ENCODE assay signal across 8 cellular contexts in the genomic region with DNA sequence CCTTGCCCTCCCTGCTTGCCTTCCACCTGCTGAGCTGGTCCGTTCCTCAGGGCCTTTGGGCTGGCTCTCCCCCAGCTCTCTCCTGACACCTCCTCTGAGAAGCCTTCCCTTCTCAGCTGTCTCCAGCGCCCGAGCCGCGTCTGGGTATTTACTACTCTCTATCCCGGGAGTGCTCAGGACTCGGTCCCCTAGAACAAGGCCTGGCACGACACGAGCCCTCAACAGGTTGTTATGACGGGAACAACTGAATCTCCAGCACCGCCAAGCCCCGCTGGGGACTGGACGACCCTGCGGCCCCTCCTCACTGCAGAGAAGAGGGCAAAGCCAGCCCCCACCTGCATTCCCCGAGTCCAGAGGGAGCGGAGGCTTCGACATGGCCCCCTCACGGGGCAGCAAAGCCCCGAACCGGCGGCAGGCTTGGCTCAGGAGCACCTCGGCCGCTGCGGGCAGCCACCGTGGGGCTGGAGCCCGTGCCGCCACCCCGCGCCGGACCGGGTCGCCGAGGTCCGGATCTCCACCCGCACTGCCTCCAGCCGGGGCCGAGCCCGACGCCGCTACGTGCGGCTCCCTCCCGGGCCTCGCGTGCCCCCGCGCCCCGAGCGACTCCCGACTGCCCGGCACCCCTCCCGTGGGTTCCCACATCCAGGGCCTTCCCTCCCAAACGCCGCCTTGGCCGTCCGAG. TPM values are rescaled to one million over a fixed set of nuclear protein-coding genes. Genes with fewer than 3 reads are reported as not detected.
DNase-seq lines count a peak whose midpoint lies in the region; ATAC-seq and TF ChIP-seq lines count a peak whose summit lies in the region.

No MANE protein-coding gene starts in this region.

- POLR2A ChIA-PET in activated CD8-positive, alpha-beta T cell treated with anti-CD3 and anti-CD28 coated beads for 36 hours (lab: Charles Lee): interaction anchor here (0.6 to 5.5 kb wide), 8 partner anchors 8 to 522 kb away, joined by 3 to 32 read pairs (median 5); partner anchors contain the start of genes MCM2 and SEC61A1

- H3K4me1 Mint-ChIP-seq in activated CD8-positive, alpha-beta T cell treated with anti-CD3 and anti-CD28 coated beads for 36 hours (ENCODE audit: low read depth): peaks cover 25% of the 10 kb centered on the region

- CTCF ChIA-PET in activated CD8-positive, alpha-beta T cell treated with anti-CD3 and anti-CD28 coated beads for 36 hours (lab: Charles Lee): interaction anchor here (0.9 to 8.8 kb wide), 2 partner anchors 15 to 42 kb away, joined by 3 to 86 read pairs; no protein-coding TSS in a partner anchor

- no peaks in the 10 kb centered on the region for H3K27me3 Mint-ChIP-seq in activated CD8-positive, alpha-beta T cell treated with anti-CD3 and anti-CD28 coated beads for 36 hours

- ATAC-seq in HG03066 (IDR thresholded peaks at IDR 0.05; ENCODE audit: low read depth, unreplicated experiment) (peak; percentile 1), omental fat pad (ENCODE audit: low FRiP score) (peak; percentile 12), GM18870 (IDR thresholded peaks at IDR 0.05; ENCODE audit: unreplicated experiment) (no peak), GM18519 (IDR thresholded peaks at IDR 0.05; ENCODE audit: low FRiP score, unreplicated experiment) (no peak)
- ATAC-seq in activated CD8-positive, alpha-beta T cell treated with anti-CD3 and anti-CD28 coated beads for 36 hours: no peak

- H3K4me3 ChIP-seq in fibroblast of the aortic adventitia (ENCODE audit: low read depth, low read length): peak overlapping the region; percentile 88

- intact Hi-C loops in activated CD8-positive, alpha-beta T cell treated with anti-CD3 and anti-CD28 coated beads for 36 hours (cut with micrococcal nuclease): no loop called here

- H3K9me3 Mint-ChIP-seq in activated CD8-positive, alpha-beta T cell treated with anti-CD3 and anti-CD28 coated beads for 36 hours: no peaks in the 10 kb centered on the region

- peak overlapping the region; percentile 83 for H3K4me3 Mint-ChIP-seq in activated CD8-positive, alpha-beta T cell treated with anti-CD3 and anti-CD28 coated beads for 36 hours

- TF ChIP-seq CTCF in activated CD8-positive, alpha-beta T cell treated with anti-CD3 and anti-CD28 coated beads for 36 hours (IDR thresholded peaks at IDR 0.05): no peak
- TF ChIP-seq CTCF in fibroblast of the aortic adventitia (IDR thresholded peaks at IDR 0.05; ENCODE audit: insufficient read depth, low read length) (no peak), omental fat pad (IDR thresholded peaks at IDR 0.05) (no peak)

- DNase-seq in NCI-H82 (lab: John Stamatoyannopoulos, UW) (peak; percentile 57), NCI-H82 treated with DMSO at 0.1 percent for 48 hours (lab: John Stamatoyannopoulos, UW; ENCODE audit: unreplicated experiment) (no peak), fibroblast of the aortic adventitia (ENCODE audit: low read depth) (no peak), omental fat pad (ENCODE audit: low spot score) (no peak)
- peak; percentile 43 for DNase-seq in activated CD8-positive, alpha-beta T cell treated with anti-CD3 and anti-CD28 coated beads for 36 hours

- H3K27ac Mint-ChIP-seq in activated CD8-positive, alpha-beta T cell treated with anti-CD3 and anti-CD28 coated beads for 36 hours: peak overlapping the region; percentile 68

- peaks cover 2% of the 10 kb centered on the region for H3K36me3 Mint-ChIP-seq in activated CD8-positive, alpha-beta T cell treated with anti-CD3 and anti-CD28 coated beads for 36 hours (ENCODE audit: low read depth)

RNA-seq across cellular contexts. Expression of gene TPRA1, which starts 0.8 kb away (rescaled TPM):
- total RNA-seq in activated CD8-positive, alpha-beta T cell treated with anti-CD3 and anti-CD28 coated beads for 36 hours: 10 to 100 TPM; 26.6 to 28.0 TPM
- total RNA-seq in fibroblast of the aortic adventitia (ENCODE audit: low replicate concordance) (25.6 and 29.4 TPM in 2 replicates), omental fat pad (10 to 100 TPM; 31.4 to 39.0 (median 33.5) TPM)

RNA-seq across cellular contexts. Expression of gene MCM2, which starts 8.5 kb away (rescaled TPM):
- 100 to 1,000 TPM; 289 to 302 TPM for total RNA-seq in activated CD8-positive, alpha-beta T cell treated with anti-CD3 and anti-CD28 coated beads for 36 hours
- total RNA-seq in fibroblast of the aortic adventitia (ENCODE audit: low replicate concordance) (7.1 and 76.1 TPM in 2 replicates), omental fat pad (10 to 100 TPM in 1 of 4 donors, 1 to 10 TPM in 3; 2.7 to 10.4 (median 5.9) TPM)

RNA-seq across cellular contexts. Expression of gene PODXL2, which starts 39.2 kb away (rescaled TPM):
- 1 to 10 TPM; 1.1 to 1.3 TPM for total RNA-seq in activated CD8-positive, alpha-beta T cell treated with anti-CD3 and anti-CD28 coated beads for 36 hours
- total RNA-seq in fibroblast of the aortic adventitia (ENCODE audit: low replicate concordance) (1.3 and 3.4 TPM in 2 replicates), omental fat pad (1 to 10 TPM; 1.7 to 6.3 (median 2.9) TPM)

Comparison
In these comparisons a context has a peak if more than half of its experiments do, and no peak if none do; other contexts are left out.
1. DNase-seq: peak in NCI-H82 (single experiment) and activated CD8-positive, alpha-beta T cell treated with anti-CD3 and anti-CD28 coated beads for 36 hours (single experiment); none in NCI-H82 treated with DMSO at 0.1 percent for 48 hours (single experiment), fibroblast of the aortic adventitia (single experiment) and omental fat pad (single experiment).
2. ATAC-seq: peak in HG03066 (single experiment) and omental fat pad (single experiment); none in activated CD8-positive, alpha-beta T cell treated with anti-CD3 and anti-CD28 coated beads for 36 hours (single experiment), GM18870 (single experiment) and GM18519 (single experiment).